Comparison of ENCODE assay signal across 1 cellular context in genomic region chr3:12518266-12519028, GRCh38.
TF ChIP-seq lines count a peak whose summit lies in the region.

No MANE protein-coding gene starts in this region.

TF ChIP-seq in HEK293, 187 proteins besides CTCF, POLR2A, EP300 and RAD21 (continued from another document):
- no peak for TF ChIP-seq ZNF398 (tag by site-specific recombination; IDR thresholded peaks at IDR 0.05)
